In the genomic region with DNA sequence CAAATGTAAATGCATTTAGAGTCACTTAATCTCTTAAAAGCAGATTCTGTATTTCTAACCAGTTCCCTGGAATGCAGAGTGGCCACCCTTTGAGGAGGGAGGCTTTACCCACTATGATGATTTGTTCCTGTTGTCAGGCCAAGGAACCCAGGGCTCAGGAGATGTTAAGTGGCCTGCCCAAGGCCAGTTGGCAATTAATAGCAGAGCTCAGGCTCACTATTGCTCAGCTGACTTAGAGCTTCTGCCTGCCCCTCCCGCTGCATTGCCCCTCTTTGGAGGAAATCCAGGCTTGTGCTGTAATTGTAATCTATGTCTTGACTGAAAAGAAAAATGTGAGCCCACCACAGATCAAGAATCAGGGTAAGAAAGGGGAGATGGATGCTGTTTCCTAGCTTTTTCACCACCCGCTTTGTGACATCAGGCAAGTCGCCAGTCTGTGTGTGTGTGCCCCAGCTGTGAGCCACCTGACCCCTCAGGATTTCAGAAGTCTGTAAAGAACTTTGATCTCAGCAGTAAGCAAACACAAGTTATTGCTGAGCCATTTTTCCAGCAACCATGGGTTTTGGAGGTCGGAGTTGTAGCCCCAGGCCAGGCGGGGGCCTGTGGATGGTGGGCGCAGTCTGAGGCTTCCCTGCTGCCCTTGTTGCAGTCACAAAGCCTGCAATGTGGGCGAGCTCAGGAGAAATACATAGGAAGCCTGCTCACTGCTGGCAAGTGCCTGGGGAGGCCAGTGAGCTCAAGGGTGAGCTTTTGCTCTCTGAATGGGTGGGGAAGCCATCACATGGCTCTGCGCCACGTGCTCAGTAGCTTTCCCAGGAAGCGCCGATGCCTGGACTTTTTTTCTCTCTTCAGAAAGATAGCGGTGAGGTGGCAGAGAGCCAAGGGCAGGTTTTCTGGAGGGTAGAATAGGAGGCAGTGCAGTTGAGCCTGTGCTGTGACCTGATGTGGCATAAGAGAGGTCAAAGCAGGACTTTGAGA, we compare ENCODE assay signal across 1 cellular context.
TF ChIP-seq lines count a peak whose summit lies in the region.

No MANE protein-coding gene starts in this region.

TF ChIP-seq in HepG2, 621 proteins besides CTCF, POLR2A, EP300 and RAD21 (continued from another document and continues in another):
- TF ChIP-seq, protein P1, sequence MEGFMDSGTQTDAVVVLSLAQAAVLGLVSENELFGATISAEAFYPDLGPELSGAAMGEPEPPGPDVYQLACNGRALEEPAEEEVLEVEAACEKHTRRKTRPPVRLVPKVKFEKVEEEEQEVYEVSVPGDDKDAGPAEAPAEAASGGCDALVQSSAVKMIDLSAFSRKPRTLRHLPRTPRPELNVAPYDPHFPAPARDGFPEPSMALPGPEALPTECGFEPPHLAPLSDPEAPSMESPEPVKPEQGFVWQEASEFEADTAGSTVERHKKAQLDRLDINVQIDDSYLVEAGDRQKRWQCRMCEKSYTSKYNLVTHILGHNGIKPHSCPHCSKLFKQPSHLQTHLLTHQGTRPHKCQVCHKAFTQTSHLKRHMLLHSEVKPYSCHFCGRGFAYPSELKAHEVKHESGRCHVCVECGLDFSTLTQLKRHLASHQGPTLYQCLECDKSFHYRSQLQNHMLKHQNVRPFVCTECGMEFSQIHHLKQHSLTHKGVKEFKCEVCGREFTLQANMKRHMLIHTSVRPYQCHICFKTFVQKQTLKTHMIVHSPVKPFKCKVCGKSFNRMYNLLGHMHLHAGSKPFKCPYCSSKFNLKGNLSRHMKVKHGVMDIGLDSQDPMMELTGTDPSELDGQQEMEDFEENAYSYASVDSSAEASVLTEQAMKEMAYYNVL (CRISPR knock-in tag; IDR thresholded peaks at IDR 0.05; ENCODE audit: borderline replicate concordance): peak; percentile 78; the same call in 1 of the 2 replicates
- TF ChIP-seq, protein P2, sequence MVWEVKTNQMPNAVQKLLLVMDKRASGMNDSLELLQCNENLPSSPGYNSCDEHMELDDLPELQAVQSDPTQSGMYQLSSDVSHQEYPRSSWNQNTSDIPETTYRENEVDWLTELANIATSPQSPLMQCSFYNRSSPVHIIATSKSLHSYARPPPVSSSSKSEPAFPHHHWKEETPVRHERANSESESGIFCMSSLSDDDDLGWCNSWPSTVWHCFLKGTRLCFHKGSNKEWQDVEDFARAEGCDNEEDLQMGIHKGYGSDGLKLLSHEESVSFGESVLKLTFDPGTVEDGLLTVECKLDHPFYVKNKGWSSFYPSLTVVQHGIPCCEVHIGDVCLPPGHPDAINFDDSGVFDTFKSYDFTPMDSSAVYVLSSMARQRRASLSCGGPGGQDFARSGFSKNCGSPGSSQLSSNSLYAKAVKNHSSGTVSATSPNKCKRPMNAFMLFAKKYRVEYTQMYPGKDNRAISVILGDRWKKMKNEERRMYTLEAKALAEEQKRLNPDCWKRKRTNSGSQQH (CRISPR knock-in tag; IDR thresholded peaks at IDR 0.05; ENCODE audit: low read depth): peak; percentile 75
- peak; percentile 87 for TF ChIP-seq ELF1 (CRISPR knock-in tag; IDR thresholded peaks at IDR 0.05)
- TF ChIP-seq, protein P3, sequence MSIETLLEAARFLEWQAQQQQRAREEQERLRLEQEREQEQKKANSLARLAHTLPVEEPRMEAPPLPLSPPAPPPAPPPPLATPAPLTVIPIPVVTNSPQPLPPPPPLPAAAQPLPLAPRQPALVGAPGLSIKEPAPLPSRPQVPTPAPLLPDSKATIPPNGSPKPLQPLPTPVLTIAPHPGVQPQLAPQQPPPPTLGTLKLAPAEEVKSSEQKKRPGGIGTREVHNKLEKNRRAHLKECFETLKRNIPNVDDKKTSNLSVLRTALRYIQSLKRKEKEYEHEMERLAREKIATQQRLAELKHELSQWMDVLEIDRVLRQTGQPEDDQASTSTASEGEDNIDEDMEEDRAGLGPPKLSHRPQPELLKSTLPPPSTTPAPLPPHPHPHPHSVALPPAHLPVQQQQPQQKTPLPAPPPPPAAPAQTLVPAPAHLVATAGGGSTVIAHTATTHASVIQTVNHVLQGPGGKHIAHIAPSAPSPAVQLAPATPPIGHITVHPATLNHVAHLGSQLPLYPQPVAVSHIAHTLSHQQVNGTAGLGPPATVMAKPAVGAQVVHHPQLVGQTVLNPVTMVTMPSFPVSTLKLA (IDR thresholded peaks at IDR 0.05): peak; percentile 82
- TF ChIP-seq ZNF263 (CRISPR knock-in tag; IDR thresholded peaks at IDR 0.05): no peak
- TF ChIP-seq, protein P4, sequence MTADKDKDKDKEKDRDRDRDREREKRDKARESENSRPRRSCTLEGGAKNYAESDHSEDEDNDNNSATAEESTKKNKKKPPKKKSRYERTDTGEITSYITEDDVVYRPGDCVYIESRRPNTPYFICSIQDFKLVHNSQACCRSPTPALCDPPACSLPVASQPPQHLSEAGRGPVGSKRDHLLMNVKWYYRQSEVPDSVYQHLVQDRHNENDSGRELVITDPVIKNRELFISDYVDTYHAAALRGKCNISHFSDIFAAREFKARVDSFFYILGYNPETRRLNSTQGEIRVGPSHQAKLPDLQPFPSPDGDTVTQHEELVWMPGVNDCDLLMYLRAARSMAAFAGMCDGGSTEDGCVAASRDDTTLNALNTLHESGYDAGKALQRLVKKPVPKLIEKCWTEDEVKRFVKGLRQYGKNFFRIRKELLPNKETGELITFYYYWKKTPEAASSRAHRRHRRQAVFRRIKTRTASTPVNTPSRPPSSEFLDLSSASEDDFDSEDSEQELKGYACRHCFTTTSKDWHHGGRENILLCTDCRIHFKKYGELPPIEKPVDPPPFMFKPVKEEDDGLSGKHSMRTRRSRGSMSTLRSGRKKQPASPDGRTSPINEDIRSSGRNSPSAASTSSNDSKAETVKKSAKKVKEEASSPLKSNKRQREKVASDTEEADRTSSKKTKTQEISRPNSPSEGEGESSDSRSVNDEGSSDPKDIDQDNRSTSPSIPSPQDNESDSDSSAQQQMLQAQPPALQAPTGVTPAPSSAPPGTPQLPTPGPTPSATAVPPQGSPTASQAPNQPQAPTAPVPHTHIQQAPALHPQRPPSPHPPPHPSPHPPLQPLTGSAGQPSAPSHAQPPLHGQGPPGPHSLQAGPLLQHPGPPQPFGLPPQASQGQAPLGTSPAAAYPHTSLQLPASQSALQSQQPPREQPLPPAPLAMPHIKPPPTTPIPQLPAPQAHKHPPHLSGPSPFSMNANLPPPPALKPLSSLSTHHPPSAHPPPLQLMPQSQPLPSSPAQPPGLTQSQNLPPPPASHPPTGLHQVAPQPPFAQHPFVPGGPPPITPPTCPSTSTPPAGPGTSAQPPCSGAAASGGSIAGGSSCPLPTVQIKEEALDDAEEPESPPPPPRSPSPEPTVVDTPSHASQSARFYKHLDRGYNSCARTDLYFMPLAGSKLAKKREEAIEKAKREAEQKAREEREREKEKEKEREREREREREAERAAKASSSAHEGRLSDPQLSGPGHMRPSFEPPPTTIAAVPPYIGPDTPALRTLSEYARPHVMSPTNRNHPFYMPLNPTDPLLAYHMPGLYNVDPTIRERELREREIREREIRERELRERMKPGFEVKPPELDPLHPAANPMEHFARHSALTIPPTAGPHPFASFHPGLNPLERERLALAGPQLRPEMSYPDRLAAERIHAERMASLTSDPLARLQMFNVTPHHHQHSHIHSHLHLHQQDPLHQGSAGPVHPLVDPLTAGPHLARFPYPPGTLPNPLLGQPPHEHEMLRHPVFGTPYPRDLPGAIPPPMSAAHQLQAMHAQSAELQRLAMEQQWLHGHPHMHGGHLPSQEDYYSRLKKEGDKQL (CRISPR knock-in tag; IDR thresholded peaks at IDR 0.05; ENCODE audit: low read depth): no peak
- peak; percentile 66; the same call in 1 of the 2 replicates for TF ChIP-seq CREM (IDR thresholded peaks at IDR 0.05)
- TF ChIP-seq CREM (CRISPR knock-in tag; IDR thresholded peaks at IDR 0.05): no peak
- TF ChIP-seq ATF7-NPFF (CRISPR knock-in tag; IDR thresholded peaks at IDR 0.05; ENCODE audit: low read depth): peak; percentile 59; the same call in 1 of the 2 replicates
- TF ChIP-seq, protein P5, sequence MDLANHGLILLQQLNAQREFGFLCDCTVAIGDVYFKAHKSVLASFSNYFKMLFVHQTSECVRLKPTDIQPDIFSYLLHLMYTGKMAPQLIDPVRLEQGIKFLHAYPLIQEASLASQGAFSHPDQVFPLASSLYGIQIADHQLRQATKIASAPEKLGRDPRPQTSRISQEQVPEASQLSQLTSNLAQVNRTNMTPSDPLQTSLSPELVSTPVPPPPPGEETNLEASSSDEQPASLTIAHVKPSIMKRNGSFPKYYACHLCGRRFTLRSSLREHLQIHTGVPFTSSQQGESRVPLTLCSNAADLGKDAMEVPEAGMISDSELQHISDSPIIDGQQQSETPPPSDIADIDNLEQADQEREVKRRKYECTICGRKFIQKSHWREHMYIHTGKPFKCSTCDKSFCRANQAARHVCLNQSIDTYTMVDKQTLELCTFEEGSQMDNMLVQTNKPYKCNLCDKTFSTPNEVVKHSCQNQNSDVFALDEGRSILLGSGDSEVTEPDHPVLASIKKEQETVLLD (CRISPR knock-in tag; IDR thresholded peaks at IDR 0.05; ENCODE audit: low read depth): no peak
- TF ChIP-seq SRSF9 (IDR thresholded peaks at IDR 0.05; ENCODE audit: borderline replicate concordance, insufficient read depth, low read depth, low read length, poor library complexity, severe bottlenecking): no peak
- peak; percentile 60; the same call in 1 of the 2 replicates for TF ChIP-seq ZNF563 (CRISPR knock-in tag; IDR thresholded peaks at IDR 0.05)
- TF ChIP-seq ARNT (IDR thresholded peaks at IDR 0.05): no peak
- TF ChIP-seq ZNF124 (CRISPR knock-in tag; IDR thresholded peaks at IDR 0.05): peak; percentile 88; the same call in 1 of the 2 replicates
- no peak for TF ChIP-seq ELF4 (CRISPR knock-in tag; IDR thresholded peaks at IDR 0.05; ENCODE audit: borderline replicate concordance)
- TF ChIP-seq ZNF761 (CRISPR knock-in tag; conservative IDR thresholded peaks at IDR 0.05): peak; percentile 87
- TF ChIP-seq, protein P6, sequence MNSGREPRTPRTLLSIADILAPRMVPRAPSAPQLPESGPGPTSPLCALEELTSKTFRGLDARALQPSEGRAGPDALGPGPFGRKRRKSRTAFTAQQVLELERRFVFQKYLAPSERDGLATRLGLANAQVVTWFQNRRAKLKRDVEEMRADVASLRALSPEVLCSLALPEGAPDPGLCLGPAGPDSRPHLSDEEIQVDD (CRISPR knock-in tag; IDR thresholded peaks at IDR 0.05; ENCODE audit: borderline replicate concordance): 0 out of 2 replicates have a peak, but pooled peaks have one; percentile 48
- peak; percentile 66; the same call in 1 of the 2 replicates for TF ChIP-seq ZNF431 (CRISPR knock-in tag; IDR thresholded peaks at IDR 0.05; ENCODE audit: borderline replicate concordance, low read depth)
- peak; percentile 11; the same call in 1 of the 2 replicates for TF ChIP-seq SMC3 (IDR thresholded peaks at IDR 0.05; ENCODE audit: low read length)
- TF ChIP-seq ZNF562 (CRISPR knock-in tag; IDR thresholded peaks at IDR 0.05; ENCODE audit: borderline replicate concordance): no peak
- TF ChIP-seq MAFG (CRISPR knock-in tag; IDR thresholded peaks at IDR 0.05): no peak
- peak; percentile 38; the same call in 1 of the 2 replicates for TF ChIP-seq NFE2L2 (IDR thresholded peaks at IDR 0.05; ENCODE audit: low read length)
- no peak for TF ChIP-seq SUZ12 (IDR thresholded peaks at IDR 0.05; ENCODE audit: low read depth, low read length)
- TF ChIP-seq PCBP2 (optimal IDR thresholded peaks at IDR 0.05; ENCODE audit: low read depth, low read length, poor library complexity, severe bottlenecking): no peak
- TF ChIP-seq MTA1 (CRISPR knock-in tag; IDR thresholded peaks at IDR 0.05; ENCODE audit: borderline replicate concordance): peak; percentile 89
- peak; percentile 74 for TF ChIP-seq MIER3 (CRISPR knock-in tag; IDR thresholded peaks at IDR 0.05; ENCODE audit: borderline replicate concordance)
- TF ChIP-seq, protein P7, sequence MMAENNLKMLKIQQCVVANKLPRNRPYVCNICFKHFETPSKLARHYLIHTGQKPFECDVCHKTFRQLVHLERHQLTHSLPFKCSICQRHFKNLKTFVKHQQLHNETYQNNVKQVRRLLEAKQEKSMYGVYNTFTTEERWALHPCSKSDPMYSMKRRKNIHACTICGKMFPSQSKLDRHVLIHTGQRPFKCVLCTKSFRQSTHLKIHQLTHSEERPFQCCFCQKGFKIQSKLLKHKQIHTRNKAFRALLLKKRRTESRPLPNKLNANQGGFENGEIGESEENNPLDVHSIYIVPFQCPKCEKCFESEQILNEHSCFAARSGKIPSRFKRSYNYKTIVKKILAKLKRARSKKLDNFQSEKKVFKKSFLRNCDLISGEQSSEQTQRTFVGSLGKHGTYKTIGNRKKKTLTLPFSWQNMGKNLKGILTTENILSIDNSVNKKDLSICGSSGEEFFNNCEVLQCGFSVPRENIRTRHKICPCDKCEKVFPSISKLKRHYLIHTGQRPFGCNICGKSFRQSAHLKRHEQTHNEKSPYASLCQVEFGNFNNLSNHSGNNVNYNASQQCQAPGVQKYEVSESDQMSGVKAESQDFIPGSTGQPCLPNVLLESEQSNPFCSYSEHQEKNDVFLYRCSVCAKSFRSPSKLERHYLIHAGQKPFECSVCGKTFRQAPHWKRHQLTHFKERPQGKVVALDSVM (CRISPR knock-in tag; IDR thresholded peaks at IDR 0.05): peak; percentile 51; the same call in 1 of the 2 replicates
- no peak for TF ChIP-seq ZNF713 (CRISPR knock-in tag; IDR thresholded peaks at IDR 0.05)
- TF ChIP-seq, protein P8, sequence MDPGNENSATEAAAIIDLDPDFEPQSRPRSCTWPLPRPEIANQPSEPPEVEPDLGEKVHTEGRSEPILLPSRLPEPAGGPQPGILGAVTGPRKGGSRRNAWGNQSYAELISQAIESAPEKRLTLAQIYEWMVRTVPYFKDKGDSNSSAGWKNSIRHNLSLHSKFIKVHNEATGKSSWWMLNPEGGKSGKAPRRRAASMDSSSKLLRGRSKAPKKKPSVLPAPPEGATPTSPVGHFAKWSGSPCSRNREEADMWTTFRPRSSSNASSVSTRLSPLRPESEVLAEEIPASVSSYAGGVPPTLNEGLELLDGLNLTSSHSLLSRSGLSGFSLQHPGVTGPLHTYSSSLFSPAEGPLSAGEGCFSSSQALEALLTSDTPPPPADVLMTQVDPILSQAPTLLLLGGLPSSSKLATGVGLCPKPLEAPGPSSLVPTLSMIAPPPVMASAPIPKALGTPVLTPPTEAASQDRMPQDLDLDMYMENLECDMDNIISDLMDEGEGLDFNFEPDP (CRISPR knock-in tag; conservative IDR thresholded peaks at IDR 0.05): no peak; the same call in 1 of the 2 replicates
- peak; percentile 2; the same call in 1 of the 2 replicates for TF ChIP-seq MIER2 (CRISPR knock-in tag; IDR thresholded peaks at IDR 0.05)
- TF ChIP-seq TBX2 (CRISPR knock-in tag; IDR thresholded peaks at IDR 0.05; ENCODE audit: borderline replicate concordance): no peak
- TF ChIP-seq ZNF75D (CRISPR knock-in tag; IDR thresholded peaks at IDR 0.05; ENCODE audit: borderline replicate concordance): no peak
- 0 out of 2 replicates have a peak, but pooled peaks have one; percentile 32 for TF ChIP-seq ETV6 (CRISPR knock-in tag; conservative IDR thresholded peaks at IDR 0.05)
- no peak for TF ChIP-seq ZNF260 (CRISPR knock-in tag; IDR thresholded peaks at IDR 0.05; ENCODE audit: borderline replicate concordance, low read depth)
- no peak for TF ChIP-seq NR3C1 (CRISPR knock-in tag; IDR thresholded peaks at IDR 0.05)
